In genomic region chr1:211257831-211258225, GRCh38 we compare ENCODE assay signal across 8 cellular contexts. TPM values are rescaled to one million over a fixed set of nuclear protein-coding genes. Genes with fewer than 3 reads are reported as not detected.
DNase-seq lines count a peak whose midpoint lies in the region; ATAC-seq and TF ChIP-seq lines count a peak whose summit lies in the region.

No MANE protein-coding gene starts in this region.

- no peak for ATAC-seq in HG03108 (IDR thresholded peaks at IDR 0.05; ENCODE audit: unreplicated experiment)

- H3K9me3 ChIP-seq in esophagus (ENCODE audit: control insufficient read depth in 2 of 2, insufficient read depth in 1 of 2, low read depth in 1 of 2, low read length in 1 of 2): no peaks in the 10 kb centered on the region

- no peaks in the 10 kb centered on the region for H3K27me3 ChIP-seq in esophagus (ENCODE audit: control insufficient read depth in 1 of 2, insufficient read depth in 2 of 2, low read length in 2 of 2)

- H3K36me3 Mint-ChIP-seq in Calu3 (ENCODE audit: insufficient read depth, unreplicated experiment): peaks cover 40% of the 10 kb centered on the region
- peaks cover 6% of the 10 kb centered on the region for H3K36me3 Mint-ChIP-seq in osteocyte (ENCODE audit: unreplicated experiment)

- H3K4me1 Mint-ChIP-seq in Calu3 (ENCODE audit: low read depth, unreplicated experiment) (peaks cover 18% of the 10 kb centered on the region), osteocyte (ENCODE audit: unreplicated experiment) (peaks cover 31% of the 10 kb centered on the region)

- CTCF ChIA-PET in Calu3 (lab: Charles Lee) (interaction anchor here (0.9 to 1.3 kb wide), 6 partner anchors 11 to 257 kb away, joined by 3 to 7 read pairs (median 4); no protein-coding TSS in a partner anchor), RWPE1 (lab: Yijun Ruan, JAX) (interaction anchor here (0.6 to 1.2 kb wide), 3 partner anchors 21 to 825 kb away, joined by 3 to 6 read pairs (median 5); partner anchors contain the start of gene KCNH1)

- intact Hi-C loops in Calu3 (cut with micrococcal nuclease; ENCODE audit: unreplicated experiment): loop anchor here (10.0 kb wide), 1 partner anchor 813 kb away; no protein-coding TSS in a partner anchor

- H3K36me3 ChIP-seq in esophagus (ENCODE audit: control insufficient read depth in 2 of 2, insufficient read depth in 2 of 2, low read length in 1 of 2): no peaks in the 10 kb centered on the region

- WGBS in esophagus, 2 donors: 7 to 11% methylated on average over 2 of the region's 2 CpGs

- TF ChIP-seq CTCF in Calu3 (IDR thresholded peaks at IDR 0.05; ENCODE audit: unreplicated experiment) (no peak), RWPE1 (conservative IDR thresholded peaks at IDR 0.05; ENCODE audit: low read depth) (no peak), osteocyte (IDR thresholded peaks at IDR 0.05) (no peak)

- DNase-seq in Calu3 (no peak), RWPE1 (ENCODE audit: low spot score) (no peak), osteocyte (ENCODE audit: extremely low spot score, unreplicated experiment) (no peak), T1000 (lab: John Stamatoyannopoulos, UW) (no peak), NK-92 (lab: John Stamatoyannopoulos, UW; ENCODE audit: unreplicated experiment) (no peak), NCI-H146 treated with DMSO at 0.1 percent for 48 hours (lab: John Stamatoyannopoulos, UW; ENCODE audit: unreplicated experiment) (no peak)

- H3K4me3 ChIP-seq in esophagus (ENCODE audit: low read depth in 1 of 2, low read length in 2 of 2): peak overlapping the region; percentile 65 to 79

- H3K9me3 Mint-ChIP-seq in Calu3 (ENCODE audit: low read depth, unreplicated experiment) (no peaks in the 10 kb centered on the region), osteocyte (ENCODE audit: unreplicated experiment) (no peaks in the 10 kb centered on the region)

- H3K4me3 Mint-ChIP-seq in Calu3 (ENCODE audit: low read depth, unreplicated experiment) (peak overlapping the region; percentile 70), osteocyte (ENCODE audit: unreplicated experiment) (peak overlapping the region; percentile 91)

- H3K4me1 ChIP-seq in esophagus (ENCODE audit: control insufficient read depth in 2 of 2, insufficient read depth in 2 of 2, low read length in 1 of 2): no peaks in the 10 kb centered on the region

- H3K27ac Mint-ChIP-seq in Calu3 (ENCODE audit: unreplicated experiment): peak overlapping the region; percentile 62
- H3K27ac Mint-ChIP-seq in osteocyte (ENCODE audit: unreplicated experiment): peak overlapping the region; percentile 98

- H3K27ac ChIP-seq in RWPE1 (peak overlapping the region; percentile 100), esophagus (ENCODE audit: low read depth in 2 of 2, low read length in 1 of 2) (peak overlapping the region; percentile 98 to 99)

- TSS peak; percentile 83 for BruUV-seq in Calu3 (replicated peaks; lab: Mats Ljungman, UMichigan)

- POLR2A ChIA-PET in RWPE1 (lab: Yijun Ruan, JAX; ENCODE audit: low non-redundant PET): interaction anchor here (0.6 kb wide), 1 partner anchor 780 kb away, joined by 3 read pairs; no protein-coding TSS in a partner anchor

- no peaks in the 10 kb centered on the region for H3K27me3 Mint-ChIP-seq in Calu3 (ENCODE audit: unreplicated experiment)
- no peaks in the 10 kb centered on the region for H3K27me3 Mint-ChIP-seq in osteocyte (ENCODE audit: unreplicated experiment)

RNA-seq across cellular contexts. Expression of gene RCOR3, which starts 1.3 kb away (rescaled TPM):
- total RNA-seq in Calu3 (2022): 48.0 and 54.1 TPM in 2 replicates
- 10 to 100 TPM; 12.4 to 20.6 TPM for polyA plus RNA-seq in esophagus
- 51.0 and 54.6 TPM in 2 replicates for total RNA-seq in osteocyte
